ENCODE assay signal across 18 cellular contexts in genomic region chr4:102527695-102528094, GRCh38. TPM values are rescaled to one million over a fixed set of nuclear protein-coding genes. Genes with fewer than 3 reads are reported as not detected.
DNase-seq lines count a peak whose midpoint lies in the region; ATAC-seq and TF ChIP-seq lines count a peak whose summit lies in the region.
"Had no signal": no experiment of that assay in that cellular context is flagged by ENCODE, and none has a peak within 500 bp of the region (broad histone marks: within the 10 kb centered on the region; RNA-seq: fewer than 3 reads in every experiment).

No MANE protein-coding gene starts in this region.

- H3K27me3 Mint-ChIP-seq in activated naive CD8-positive, alpha-beta T cell treated with anti-CD3 and anti-CD28 coated beads for 36 hours = no peaks in the 10 kb centered on the region
- H3K27me3 Mint-ChIP-seq in nephron (ENCODE audit: low read depth) = no peaks in the 10 kb centered on the region
- H3K27me3 Mint-ChIP-seq: dendritic cell treated with granulocyte-macrophage colony-stimulating factor and Interleukin-4, amounts not matched to agents 40 ng/mL and 50 ng/mL, for 4 days had no signal

- DNase-seq in activated CD4-positive, CD25-positive, alpha-beta regulatory T cell (lab: John Stamatoyannopoulos, UW) = no peak
- DNase-seq in activated naive CD8-positive, alpha-beta T cell treated with anti-CD3 and anti-CD28 coated beads for 36 hours = no peak
- DNase-seq in C1 segment of cervical spinal cord (lab: John Stamatoyannopoulos, UW) = no peak
- no peak for DNase-seq in SHP77 (lab: John Stamatoyannopoulos, UW)
- DNase-seq: H9, heart right ventricle, NCI-H2081, tibial artery had no signal

- H3K4me1 Mint-ChIP-seq in activated naive CD8-positive, alpha-beta T cell treated with anti-CD3 and anti-CD28 coated beads for 36 hours = peaks cover 88% of the 10 kb centered on the region
- H3K4me1 Mint-ChIP-seq in nephron = peaks cover 14% of the 10 kb centered on the region

- TF ChIP-seq CTCF in nephron (IDR thresholded peaks at IDR 0.05; ENCODE audit: unreplicated experiment in 3 of 3) = no peak

- peak overlapping the region; percentile 27 for H3K27ac ChIP-seq in KOPT-K1 (ENCODE audit: low read depth, low read length, poor library complexity, severe bottlenecking)
- H3K27ac ChIP-seq: 22Rv1, esophagus muscularis mucosa, tibial artery had no signal

- peaks cover 71% of the 10 kb centered on the region for H3K36me3 Mint-ChIP-seq in activated naive CD8-positive, alpha-beta T cell treated with anti-CD3 and anti-CD28 coated beads for 36 hours
- peaks cover 10% of the 10 kb centered on the region for H3K36me3 Mint-ChIP-seq in nephron (ENCODE audit: low read depth)

- H3K4me3 Mint-ChIP-seq in activated naive CD8-positive, alpha-beta T cell treated with anti-CD3 and anti-CD28 coated beads for 36 hours = peak overlapping the region; percentile 69
- no peak overlapping the region for H3K4me3 Mint-ChIP-seq in nephron
- H3K4me3 Mint-ChIP-seq: CD14-positive monocyte; dendritic cell treated with granulocyte-macrophage colony-stimulating factor and Interleukin-4, amounts not matched to agents 40 ng/mL and 50 ng/mL, for 4 days; H9 had no signal

- H3K36me3 ChIP-seq in KOPT-K1 (ENCODE audit: insufficient read depth, low read length) = no peaks in the 10 kb centered on the region

- no peaks in the 10 kb centered on the region for H3K9me3 ChIP-seq in KOPT-K1 (ENCODE audit: insufficient read depth, low read length, poor library complexity, severe bottlenecking)
- H3K9me3 ChIP-seq: esophagus muscularis mucosa, heart right ventricle, tibial artery had no signal

- H3K27ac Mint-ChIP-seq in activated naive CD8-positive, alpha-beta T cell treated with anti-CD3 and anti-CD28 coated beads for 36 hours = peak overlapping the region; percentile 91
- H3K27ac Mint-ChIP-seq in nephron = peak overlapping the region in 2 of 3 experiments; percentile 34 to 55
- H3K27ac Mint-ChIP-seq: dendritic cell treated with granulocyte-macrophage colony-stimulating factor and Interleukin-4, amounts not matched to agents 40 ng/mL and 50 ng/mL, for 4 days had no signal

- ATAC-seq in activated CD4-positive, CD25-positive, alpha-beta regulatory T cell treated with anti-CD3 and anti-CD28 coated beads, Interleukin-2, amount 50 U/mL, for 24 hours = peak; percentile 45 to 48
- no peak for ATAC-seq in GM19463 (IDR thresholded peaks at IDR 0.05; ENCODE audit: unreplicated experiment)
- ATAC-seq: heart right ventricle, Panc1, sciatic nerve had no signal

- no peaks in the 10 kb centered on the region for H3K9me3 Mint-ChIP-seq in activated naive CD8-positive, alpha-beta T cell treated with anti-CD3 and anti-CD28 coated beads for 36 hours
- no peaks in the 10 kb centered on the region for H3K9me3 Mint-ChIP-seq in nephron
- H3K9me3 Mint-ChIP-seq: CD14-positive monocyte; dendritic cell treated with granulocyte-macrophage colony-stimulating factor and Interleukin-4, amounts not matched to agents 40 ng/mL and 50 ng/mL, for 4 days; H9 had no signal

RNA-seq across cellular contexts. Expression of gene NFKB1, which starts 26.5 kb away (rescaled TPM):
- 100 to 1,000 TPM; 250 to 259 TPM for total RNA-seq in activated naive CD8-positive, alpha-beta T cell treated with anti-CD3 and anti-CD28 coated beads for 36 hours
